In the genomic region with DNA sequence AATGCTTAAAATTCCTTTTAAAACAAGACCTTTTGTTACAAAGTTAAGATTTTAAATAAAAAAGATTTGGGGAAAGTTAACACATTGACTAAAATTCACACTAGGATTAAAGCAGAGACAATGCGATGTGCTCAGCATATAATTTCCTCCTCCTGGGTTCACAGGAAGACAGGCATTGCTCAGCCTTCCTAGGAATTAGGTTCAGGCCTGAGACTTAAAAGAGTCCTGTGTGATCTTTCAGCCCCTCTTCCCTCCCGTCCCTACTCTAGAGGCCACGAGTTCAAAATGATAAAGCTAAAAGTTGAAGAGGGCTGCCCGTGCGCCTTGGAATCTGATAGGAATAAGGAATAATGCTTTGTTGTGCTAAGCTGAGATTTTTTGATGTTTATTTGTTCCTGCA, we compare ENCODE assay signal across 18 cellular contexts.
DNase-seq lines count a peak whose midpoint lies in the region; ATAC-seq, FAIRE-seq and TF ChIP-seq lines count a peak whose summit lies in the region.
"Had no signal": no experiment of that assay in that cellular context is flagged by ENCODE, and none has a peak within 500 bp of the region (broad histone marks: within the 10 kb centered on the region; RNA-seq: fewer than 3 reads in every experiment).

No MANE protein-coding gene starts in this region.

- H2BK15ac ChIP-seq in H9 (ENCODE audit: low read depth, low read length) (no peak overlapping the region), mesendoderm (replicated peaks; ENCODE audit: low read depth) (no peak overlapping the region)

- no peak overlapping the region for H3K56ac ChIP-seq in H9 (ENCODE audit: insufficient read length, low read depth, low read length)
- H3K56ac ChIP-seq in mesendoderm (ENCODE audit: low read length), result no peak overlapping the region

- H3K9ac ChIP-seq in H9 (ENCODE audit: extremely low read depth, insufficient read length, low read length) (no peak overlapping the region), mesendoderm (ENCODE audit: low read length) (no peak overlapping the region)
- H3K9ac ChIP-seq: BLaER1 had no signal

- FAIRE-seq in H54 (lab: Jason Lieb, UNC), result no peak
- FAIRE-seq: GM12892 had no signal

- no peak overlapping the region for H3K18ac ChIP-seq in H9 (ENCODE audit: insufficient read length, low read depth, low read length)
- H3K18ac ChIP-seq in mesendoderm (ENCODE audit: low read length), result no peak overlapping the region

- H3K79me2 ChIP-seq in H9 (ENCODE audit: insufficient read depth, low read length) (no peaks in the 10 kb centered on the region), mesendoderm (ENCODE audit: control insufficient read depth, insufficient read depth, low read length) (no peaks in the 10 kb centered on the region)

- H3K27ac Mint-ChIP-seq in H9, result peak overlapping the region in 2 of 3 experiments; percentile 72 to 76; a peak in 3 of 7 replicates
- H3K27ac Mint-ChIP-seq in WTC11, result no peak overlapping the region; the same call in 1 of the 2 replicates
- peak overlapping the region; percentile 40 for H3K27ac Mint-ChIP-seq in glutamatergic neuron (ENCODE audit: unreplicated experiment)
- H3K27ac Mint-ChIP-seq: CD14-positive monocyte; CD4-positive, alpha-beta memory T cell had no signal

- H3K27ac ChIP-seq in H9 (ENCODE audit: insufficient read length, low read depth, low read length), result no peak overlapping the region
- H3K27ac ChIP-seq in mesendoderm (ENCODE audit: low read depth, low read length), result no peak overlapping the region
- H3K27ac ChIP-seq: BLaER1, HL-60 had no signal

- TF ChIP-seq CTCF in H9 (conservative IDR thresholded peaks at IDR 0.05), result no peak
- no peak for TF ChIP-seq CTCF in WTC11 (IDR thresholded peaks at IDR 0.05)
- TF ChIP-seq CTCF in glutamatergic neuron (IDR thresholded peaks at IDR 0.05; ENCODE audit: partially characterized antibody, unreplicated experiment), result no peak

- H2AK5ac ChIP-seq in H9 (ENCODE audit: insufficient read length, low read length), result no peak overlapping the region
- no peak overlapping the region for H2AK5ac ChIP-seq in mesendoderm (ENCODE audit: low read length)

- TF ChIP-seq POLR2A in H54 (IDR thresholded peaks at IDR 0.05; ENCODE audit: low read depth, low read length), result no peak

- H2BK12ac ChIP-seq in H9 (ENCODE audit: insufficient read length, low read depth, low read length), result no peak overlapping the region

- H2BK120ac ChIP-seq in H9 (ENCODE audit: low read depth, low read length, poor library complexity, severe bottlenecking) (no peak overlapping the region), mesendoderm (ENCODE audit: low read depth, low read length) (no peak overlapping the region)

- H3K4me1 ChIP-seq in H9 (ENCODE audit: insufficient read depth, low read length), result no peaks in the 10 kb centered on the region
- no peaks in the 10 kb centered on the region for H3K4me1 ChIP-seq in mesendoderm (ENCODE audit: control insufficient read depth, low read depth, low read length)
- H3K4me1 ChIP-seq: BLaER1 had no signal

- POLR2A ChIA-PET in WTC11 (lab: Charles Lee), result no interaction called here

- H4K5ac ChIP-seq in H9 (ENCODE audit: insufficient read length, low read depth, low read length), result no peak overlapping the region
- no peak overlapping the region for H4K5ac ChIP-seq in mesendoderm (ENCODE audit: low read length)

- H3K23ac ChIP-seq in H9 (ENCODE audit: insufficient read length, low read depth, low read length), result no peak overlapping the region
- H3K23ac ChIP-seq in mesendoderm (ENCODE audit: low read length), result no peak overlapping the region

- H3K27me3 Mint-ChIP-seq in H9 (ENCODE audit: low read depth) (peaks cover 3% of the 10 kb centered on the region; the same call in 1 of the 2 replicates), WTC11 (ENCODE audit: low read depth) (no peaks in the 10 kb centered on the region), glutamatergic neuron (ENCODE audit: unreplicated experiment) (no peaks in the 10 kb centered on the region)

- no peaks in the 10 kb centered on the region for H4K20me1 ChIP-seq in H9 (ENCODE audit: control insufficient read depth, insufficient read depth, insufficient read length)
- H4K20me1 ChIP-seq: BLaER1 had no signal

- H4K8ac ChIP-seq in H9 (replicated peaks; ENCODE audit: insufficient read length, low read depth, low read length), result no peak overlapping the region
- H4K8ac ChIP-seq in mesendoderm (ENCODE audit: low read depth, low read length), result no peak overlapping the region

- H2AFZ ChIP-seq in H9 (ENCODE audit: low read length), result no peak overlapping the region

- no peak overlapping the region for H2BK5ac ChIP-seq in H9 (ENCODE audit: insufficient read length, low read length)
- no peak overlapping the region for H2BK5ac ChIP-seq in mesendoderm (ENCODE audit: low read length)

- no peak overlapping the region for H3T11ph ChIP-seq in H9 (ENCODE audit: low read length)

- no peak overlapping the region for H3K4me3 Mint-ChIP-seq in H9
- H3K4me3 Mint-ChIP-seq in WTC11, result no peak overlapping the region
- H3K4me3 Mint-ChIP-seq in glutamatergic neuron (ENCODE audit: unreplicated experiment), result peak overlapping the region; percentile 6
- H3K4me3 Mint-ChIP-seq: CD14-positive monocyte; CD4-positive, alpha-beta memory T cell had no signal

- H3K36me3 ChIP-seq in mesendoderm (ENCODE audit: control insufficient read depth, insufficient read depth, low read length), result no peaks in the 10 kb centered on the region
- H3K36me3 ChIP-seq: BLaER1 had no signal

- no peaks in the 10 kb centered on the region for H3K23me2 ChIP-seq in H9 (ENCODE audit: insufficient read length, low read depth, low read length, poor library complexity, severe bottlenecking)

- H3K9me3 ChIP-seq in H9 (ENCODE audit: control insufficient read depth, low read depth, low read length), result no peaks in the 10 kb centered on the region
- H3K9me3 ChIP-seq: BLaER1 had no signal

- DNase-seq in H9 (no peak), WTC11 (ENCODE audit: low spot score) (no peak), glutamatergic neuron (no peak), mesendoderm (peak; percentile 28), NCI-H2107 (lab: John Stamatoyannopoulos, UW) (no peak), H54 (ENCODE audit: insufficient read length, low spot score) (no peak)
- DNase-seq: 8988T; CD4-positive, alpha-beta memory T cell; DMS153; DMS79; GDM1; H7 had no signal

- no peaks in the 10 kb centered on the region for H3K79me1 ChIP-seq in H9 (ENCODE audit: insufficient read depth, low read depth, low read length, poor library complexity, severe bottlenecking)
- no peaks in the 10 kb centered on the region for H3K79me1 ChIP-seq in mesendoderm (ENCODE audit: low read length)

- H3K4me1 Mint-ChIP-seq in H9 (peaks cover 7 to 14% of the 10 kb centered on the region in 2 experiments), WTC11 (peaks cover 24% of the 10 kb centered on the region), glutamatergic neuron (ENCODE audit: low read depth, unreplicated experiment) (peaks cover 8% of the 10 kb centered on the region)
- H3K4me1 Mint-ChIP-seq: CD14-positive monocyte; CD4-positive, alpha-beta memory T cell had no signal

- H3K27me3 ChIP-seq in H9 (ENCODE audit: insufficient read depth, low read length), result no peaks in the 10 kb centered on the region
- no peaks in the 10 kb centered on the region for H3K27me3 ChIP-seq in mesendoderm (ENCODE audit: insufficient read depth, low read length, poor library complexity)
- H3K27me3 ChIP-seq: BLaER1 had no signal

- H3K36me3 Mint-ChIP-seq in H9 (ENCODE audit: insufficient read depth in 1 of 3, low read depth in 3 of 3) (no peaks in the 10 kb centered on the region; a peak in 1 of 7 replicates), WTC11 (no peaks in the 10 kb centered on the region), glutamatergic neuron (ENCODE audit: unreplicated experiment) (no peaks in the 10 kb centered on the region)
- H3K36me3 Mint-ChIP-seq: CD14-positive monocyte; CD4-positive, alpha-beta memory T cell had no signal

- no peak overlapping the region for H3K4ac ChIP-seq in H9 (ENCODE audit: low read depth, low read length)
- no peak overlapping the region for H3K4ac ChIP-seq in mesendoderm (ENCODE audit: low read depth, low read length)

- H3K4me3 ChIP-seq in mesendoderm (ENCODE audit: low read length), result no peak overlapping the region
- H3K4me3 ChIP-seq: BLaER1 had no signal

- peak; percentile 77 for ATAC-seq in WTC11
- no peak for ATAC-seq in HG03159 (IDR thresholded peaks at IDR 0.05; ENCODE audit: unreplicated experiment)
- ATAC-seq in HG03469 (IDR thresholded peaks at IDR 0.05; ENCODE audit: unreplicated experiment), result no peak

- H3K9me3 Mint-ChIP-seq in H9 (no peaks in the 10 kb centered on the region), WTC11 (no peaks in the 10 kb centered on the region), glutamatergic neuron (ENCODE audit: unreplicated experiment) (peaks cover 4% of the 10 kb centered on the region)

- no peak overlapping the region for H2BK20ac ChIP-seq in H9 (ENCODE audit: low read depth, low read length, poor library complexity, severe bottlenecking)

- H3K4me2 ChIP-seq in H9 (ENCODE audit: insufficient read depth, insufficient read length, low read length) (no peak overlapping the region), mesendoderm (ENCODE audit: low read length) (no peak overlapping the region)
- H3K4me2 ChIP-seq: BLaER1 had no signal

- no peak overlapping the region for H4K91ac ChIP-seq in H9 (ENCODE audit: insufficient read length, low read depth, low read length)

- CTCF ChIA-PET in WTC11 (lab: Charles Lee), result interaction anchor here (0.9 to 2.9 kb wide), 3 partner anchors 9 to 175 kb away, joined by 3 to 17 read pairs (median 3); no protein-coding TSS in a partner anchor

- H3K14ac ChIP-seq in H9 (ENCODE audit: insufficient read depth, low read length), result no peak overlapping the region

- no CpG with 5 or more reads among the region's 5 CpGs for WGBS in H9 (ENCODE audit: extremely low coverage, insufficient read length, low lambda C conversion rate)
- WGBS in mesendoderm (ENCODE audit: extremely low coverage, insufficient coverage, low lambda C conversion rate), result no CpG with 5 or more reads among the region's 5 CpGs
